9 cellular contexts compared by ENCODE assay signal in genomic region chr9:81588148-81588874, GRCh38.
DNase-seq lines count a peak whose midpoint lies in the region; ATAC-seq and TF ChIP-seq lines count a peak whose summit lies in the region.
"Had no signal": no experiment of that assay in that cellular context is flagged by ENCODE, and none has a peak within 500 bp of the region (broad histone marks: within the 10 kb centered on the region; RNA-seq: fewer than 3 reads in every experiment).

No MANE protein-coding gene starts in this region.

- no peaks in the 10 kb centered on the region for H4K20me1 ChIP-seq in PC-3 (ENCODE audit: low read length)

- intact Hi-C loops in PC-3 (cut with micrococcal nuclease) (loop anchor here (1.0 to 10.0 kb wide), 4 partner anchors 64 to 99 kb away; partner anchors contain the start of gene TLE1), ovary (cut with DNase I) (no loop called here)

- H3K4me2 ChIP-seq in PC-3 (ENCODE audit: low read length) = peak overlapping the region; percentile 75

- BruUV-seq in PC-3 (replicated peaks; lab: Mats Ljungman, UMichigan) = no TSS peak

- H3K4me1 ChIP-seq in PC-3 (ENCODE audit: insufficient read depth, low read length) (peaks cover 29% of the 10 kb centered on the region), ovary (ENCODE audit: insufficient read depth) (peaks cover 3% of the 10 kb centered on the region)

- H3K4me3 ChIP-seq in PC-3 (ENCODE audit: low read length) (peak overlapping the region; percentile 48; the same call in 1 of the 2 replicates), ovary (no peak overlapping the region)

- H3K9me3 ChIP-seq in PC-3 (ENCODE audit: low read length) (no peaks in the 10 kb centered on the region), ovary (no peaks in the 10 kb centered on the region)

- TF ChIP-seq CTCF in PC-3 (conservative IDR thresholded peaks at IDR 0.05; ENCODE audit: low read depth, low read length) (no peak), osteocyte (IDR thresholded peaks at IDR 0.05) (no peak), ovary (IDR thresholded peaks at IDR 0.05) (no peak)

- H3K27ac ChIP-seq in PC-3 (ENCODE audit: low read length) (peak overlapping the region; percentile 91), ovary (no peak overlapping the region)

- no peaks in the 10 kb centered on the region for H3K9me3 Mint-ChIP-seq in osteocyte (ENCODE audit: unreplicated experiment)
- H3K9me3 Mint-ChIP-seq: activated B cell treated with CpG ODN at 0.5 μM for 24 hours had no signal

- TF ChIP-seq EP300 in ovary (IDR thresholded peaks at IDR 0.05) = no peak

- H3K27me3 Mint-ChIP-seq in osteocyte (ENCODE audit: unreplicated experiment) = no peaks in the 10 kb centered on the region
- H3K27me3 Mint-ChIP-seq: activated B cell treated with CpG ODN at 0.5 μM for 24 hours had no signal

- H3K27me3 ChIP-seq in PC-3 (ENCODE audit: low read length) (no peaks in the 10 kb centered on the region), ovary (no peaks in the 10 kb centered on the region)

- no peaks in the 10 kb centered on the region for H3K79me2 ChIP-seq in PC-3 (ENCODE audit: low read length)

- H3K9ac ChIP-seq in PC-3 (ENCODE audit: low read length) = peak overlapping the region; percentile 60

- 77 to 82% (median 80%) methylated on average over 15 of the region's 15 CpGs for WGBS in ovary, 3 donors

- peaks cover 20% of the 10 kb centered on the region for H3K36me3 ChIP-seq in PC-3 (ENCODE audit: low read depth, low read length)
- no peaks in the 10 kb centered on the region for H3K36me3 ChIP-seq in ovary

- no peak for TF ChIP-seq POLR2A in ovary (IDR thresholded peaks at IDR 0.05)

- no peaks in the 10 kb centered on the region for H3K9me2 ChIP-seq in PC-3 (replicated peaks; ENCODE audit: low read length)

- H3K4me3 Mint-ChIP-seq in osteocyte (ENCODE audit: unreplicated experiment) = peak overlapping the region; percentile 10
- H3K4me3 Mint-ChIP-seq: activated B cell treated with CpG ODN at 0.5 μM for 24 hours had no signal

- DNase-seq in DMS153 treated with DMSO at 0.1 percent for 48 hours (lab: John Stamatoyannopoulos, UW; ENCODE audit: unreplicated experiment) = peak; percentile 71
- peak; percentile 82 for DNase-seq in PC-3
- peak; percentile 66 for DNase-seq in fibroblast of peridontal ligament (ENCODE audit: extremely low read depth)
- DNase-seq in osteocyte (ENCODE audit: extremely low spot score, unreplicated experiment) = no peak
- DNase-seq in OCI-M2 (lab: John Stamatoyannopoulos, UW; ENCODE audit: unreplicated experiment) = no peak
- DNase-seq in ovary = no peak
- no peak for DNase-seq in DMS 273 treated with DMSO at 0.1 percent for 48 hours (lab: John Stamatoyannopoulos, UW)
- DNase-seq: activated B cell treated with CpG ODN at 0.5 μM for 24 hours had no signal

- H2AFZ ChIP-seq in PC-3 (ENCODE audit: low read length) = 0 out of 2 replicates have a peak overlapping the region, but pooled peaks have one; percentile 1

- ATAC-seq in PC-3 (peak; percentile 92), GM21786 (IDR thresholded peaks at IDR 0.05; ENCODE audit: unreplicated experiment) (no peak)

- peaks cover 78% of the 10 kb centered on the region for H3K36me3 Mint-ChIP-seq in osteocyte (ENCODE audit: unreplicated experiment)

- peaks cover 53% of the 10 kb centered on the region for H3K4me1 Mint-ChIP-seq in osteocyte (ENCODE audit: unreplicated experiment)

- POLR2A ChIA-PET in PC-3 (lab: Charles Lee; ENCODE audit: unreplicated experiment) = interaction anchor here (0.6 kb wide), 1 partner anchor 66 kb away, joined by 10 read pairs; no protein-coding TSS in a partner anchor

- H3K27ac Mint-ChIP-seq in osteocyte (ENCODE audit: unreplicated experiment) = peak overlapping the region; percentile 97
- H3K27ac Mint-ChIP-seq: activated B cell treated with CpG ODN at 0.5 μM for 24 hours had no signal

- CTCF ChIA-PET in PC-3 (lab: Charles Lee) = interaction anchor here (0.5 kb wide), 1 partner anchor 95 kb away, joined by 4 read pairs; no protein-coding TSS in a partner anchor

- no peaks in the 10 kb centered on the region for H3F3A ChIP-seq in PC-3 (ENCODE audit: low read length, unreplicated experiment)

Comparison
In these comparisons a context has a peak if more than half of its experiments do, and no peak if none do; other contexts are left out.
1. DNase-seq: peak in DMS153 treated with DMSO at 0.1 percent for 48 hours (single experiment), PC-3 (single experiment) and fibroblast of peridontal ligament (single experiment); none in osteocyte (single experiment), OCI-M2 (single experiment), ovary (0 of 5) and DMS 273 treated with DMSO at 0.1 percent for 48 hours (single experiment).